In genomic region chr13:25961294-25961693, GRCh38 we compare ENCODE assay signal across 8 cellular contexts.
"Had no signal": no experiment of that assay in that cellular context is flagged by ENCODE, and none has a peak within 500 bp of the region (broad histone marks: within the 10 kb centered on the region; RNA-seq: fewer than 3 reads in every experiment).

No MANE protein-coding gene starts in this region.

- H3K4me3 ChIP-seq: GM12878 had no signal

- ATAC-seq: GM12878 had no signal

- FAIRE-seq: G401.6, GM12878, GM12891, GM12892, GM18507, GM19239 had no signal

- DNase-seq: GDM1, GF-D8 had no signal
